Comparison of ENCODE assay signal across 10 cellular contexts in genomic region chr1:201466492-201466891, GRCh38. TPM values are rescaled to one million over a fixed set of nuclear protein-coding genes. Genes with fewer than 3 reads are reported as not detected.
A peak's percentile ranks its signal among the peaks of the same experiment; 100 is the strongest.
DNase-seq lines count a peak whose midpoint lies in the region; ATAC-seq, FAIRE-seq and TF ChIP-seq lines count a peak whose summit lies in the region.
"Had no signal": no experiment of that assay in that cellular context is flagged by ENCODE, and none has a peak within 500 bp of the region (broad histone marks: within the 10 kb centered on the region; RNA-seq: fewer than 3 reads in every experiment).

No MANE protein-coding gene starts in this region.

- no peaks in the 10 kb centered on the region for H4K20me1 ChIP-seq in HCT116 (ENCODE audit: insufficient read depth)
- peaks cover 4% of the 10 kb centered on the region for H4K20me1 ChIP-seq in keratinocyte (ENCODE audit: control insufficient read depth, extremely low read depth, insufficient read depth, low read length)

- in situ Hi-C loops in astrocyte of the spinal cord (cut with HindIII; ENCODE audit: low sequenced_read_pairs): no loop called here

- H3K4me3 ChIP-seq in HCT116 (replicated peaks in 1 of 2; ENCODE audit: low read depth in 1 of 2, low read length in 2 of 2) (no peak overlapping the region), astrocyte of the spinal cord (ENCODE audit: low read depth, low read length) (peak overlapping the region; percentile 74), keratinocyte (ENCODE audit: control insufficient read depth in 2 of 3, extremely low read depth in 1 of 3, insufficient read depth in 2 of 3, low read depth in 1 of 3, low read length in 3 of 3) (peak overlapping the region; percentile 97 to 100 (median 99)), stomach smooth muscle (ENCODE audit: low read length in 2 of 2) (peak overlapping the region; percentile 92 to 96)

- TF ChIP-seq RAD21 in HCT116 (IDR thresholded peaks at IDR 0.05; ENCODE audit: low read depth): no peak

- ATAC-seq in HCT116: no peak
- no peak for ATAC-seq in naive thymus-derived CD8-positive, alpha-beta T cell
- ATAC-seq in HG02884 (IDR thresholded peaks at IDR 0.05; ENCODE audit: unreplicated experiment): no peak
- ATAC-seq in GM21423 (IDR thresholded peaks at IDR 0.05; ENCODE audit: unreplicated experiment): no peak
- ATAC-seq: natural killer cell treated with Interleukin-12 subunit alpha and Interleukin-12 subunit beta and Interleukin-15 and Interleukin-18, amount 100 ng/mL, for 72 hours had no signal

- no peaks in the 10 kb centered on the region for H3K9me3 Mint-ChIP-seq in naive thymus-derived CD8-positive, alpha-beta T cell
- H3K9me3 Mint-ChIP-seq: natural killer cell treated with Interleukin-12 subunit alpha and Interleukin-12 subunit beta and Interleukin-15 and Interleukin-18, amount 100 ng/mL, for 72 hours had no signal

- TF ChIP-seq POLR2A in HCT116 (IDR thresholded peaks at IDR 0.05; ENCODE audit: borderline replicate concordance, extremely low read depth, insufficient read depth, insufficient read length): no peak

- no peaks in the 10 kb centered on the region for H3K9me1 ChIP-seq in keratinocyte (ENCODE audit: control insufficient read depth, extremely low read depth, insufficient read depth, low read length)

- RAD21 ChIA-PET in HCT116 (lab: Charles Lee; ENCODE audit: low non-redundant PET in 1 of 2, low total read pairs in 2 of 2, uncharacterized antibody in 2 of 2, unreplicated experiment in 2 of 2): interaction anchor here in 1 of 2 experiments (1.3 kb wide), 1 partner anchor 30 kb away, joined by 3 read pairs; no protein-coding TSS in a partner anchor

- H3K27ac Mint-ChIP-seq in naive thymus-derived CD8-positive, alpha-beta T cell: no peak overlapping the region
- H3K27ac Mint-ChIP-seq: natural killer cell treated with Interleukin-12 subunit alpha and Interleukin-12 subunit beta and Interleukin-15 and Interleukin-18, amount 100 ng/mL, for 72 hours had no signal

- FAIRE-seq in keratinocyte (lab: Jason Lieb, UNC): peak; percentile 36

- intact Hi-C loops in HCT116 (cut with micrococcal nuclease): no loop called here

- peaks cover 0 to 10% (median 4%) of the 10 kb centered on the region in 4 donors for H3K4me1 Mint-ChIP-seq in naive thymus-derived CD8-positive, alpha-beta T cell

- TF ChIP-seq CTCF in HCT116 (IDR thresholded peaks at IDR 0.05 in 2 of 3, conservative IDR thresholded peaks at IDR 0.05 in 1 of 3; ENCODE audit: borderline replicate concordance in 1 of 3, insufficient read depth in 1 of 3, low read depth in 2 of 3, low read length in 2 of 3): no peak
- no peak for TF ChIP-seq CTCF in astrocyte of the spinal cord (IDR thresholded peaks at IDR 0.05; ENCODE audit: low read depth, low read length)
- TF ChIP-seq CTCF in keratinocyte (optimal IDR thresholded peaks at IDR 0.05 in 1 of 3, IDR thresholded peaks at IDR 0.05 in 1 of 3, conservative IDR thresholded peaks at IDR 0.05 in 1 of 3; ENCODE audit: extremely low read depth in 1 of 3, insufficient read depth in 2 of 3, low read length in 3 of 3): no peak

- H3K27ac ChIP-seq in HCT116 (ENCODE audit: low read depth, low read length) (peak overlapping the region; percentile 20; the same call in 1 of the 2 replicates), keratinocyte (ENCODE audit: control insufficient read depth, insufficient read depth, low read length) (peak overlapping the region; percentile 97), stomach smooth muscle (ENCODE audit: low read length) (peak overlapping the region; percentile 64)

- peaks cover 2 to 13% of the 10 kb centered on the region in 2 experiments; a peak in 2 of 4 replicates for H3K36me3 ChIP-seq in HCT116 (ENCODE audit: control insufficient read depth in 1 of 2, insufficient read depth in 2 of 2, low read length in 2 of 2)
- H3K36me3 ChIP-seq in keratinocyte (ENCODE audit: control insufficient read depth in 2 of 2, extremely low read depth in 1 of 2, insufficient read depth in 2 of 2, low read length in 2 of 2): peaks cover 14 to 19% of the 10 kb centered on the region in 2 experiments
- H3K36me3 ChIP-seq in stomach smooth muscle (ENCODE audit: control insufficient read depth in 2 of 2, insufficient read depth in 2 of 2, low read length in 2 of 2): peaks cover 17 to 20% of the 10 kb centered on the region in 2 donors

- no TSS peak for BruUV-seq in HCT116 (replicated peaks; lab: Mats Ljungman, UMichigan)

- H3K9me3 ChIP-seq in HCT116 (ENCODE audit: control insufficient read depth in 1 of 2, insufficient read depth in 1 of 2, low read depth in 1 of 2, low read length in 2 of 2) (no peaks in the 10 kb centered on the region), keratinocyte (ENCODE audit: control insufficient read depth, low read depth, low read length) (no peaks in the 10 kb centered on the region), stomach smooth muscle (ENCODE audit: control insufficient read depth in 2 of 2, low read length in 2 of 2) (no peaks in the 10 kb centered on the region)

- no peaks in the 10 kb centered on the region for H3K9me2 ChIP-seq in HCT116 (ENCODE audit: insufficient read depth)

- H3K79me2 ChIP-seq in HCT116 (ENCODE audit: insufficient read depth, low read length) (peaks cover 27% of the 10 kb centered on the region), keratinocyte (ENCODE audit: control insufficient read depth, insufficient read depth, low read length) (peaks cover 41% of the 10 kb centered on the region)

- peaks cover 16 to 46% (median 30%) of the 10 kb centered on the region in 5 donors for H3K27me3 Mint-ChIP-seq in naive thymus-derived CD8-positive, alpha-beta T cell

- H3K4me2 ChIP-seq in HCT116 (ENCODE audit: low read length) (peak overlapping the region; percentile 77), keratinocyte (ENCODE audit: control insufficient read depth, extremely low read depth, insufficient read depth, low read depth, low read length) (peak overlapping the region; percentile 74)

- CTCF ChIA-PET in HCT116 (lab: Charles Lee): interaction anchor here (1.3 kb wide), 1 partner anchor 46 kb away, joined by 4 read pairs; no protein-coding TSS in a partner anchor

- H3K9ac ChIP-seq in HCT116 (ENCODE audit: low read length) (0 out of 2 replicates have a peak overlapping the region, but pooled peaks have one; percentile 11), keratinocyte (ENCODE audit: control insufficient read depth, extremely low read depth, insufficient read depth, low read length) (peak overlapping the region; percentile 99), stomach smooth muscle (ENCODE audit: low read length in 2 of 2) (peak overlapping the region; percentile 73 to 95)

- DNase-seq in HCT116 (ENCODE audit: low read depth, low spot score) (no peak), astrocyte of the spinal cord (ENCODE audit: low read depth, low spot score) (no peak), keratinocyte (ENCODE audit: low read depth, low spot score) (no peak), NCI-H510A treated with DMSO at 0.1 percent for 48 hours (lab: John Stamatoyannopoulos, UW) (no peak)
- no peak for DNase-seq in naive thymus-derived CD8-positive, alpha-beta T cell
- DNase-seq: cortex of kidney had no signal

- H3K4me3 Mint-ChIP-seq in naive thymus-derived CD8-positive, alpha-beta T cell: no peak overlapping the region
- H3K4me3 Mint-ChIP-seq: natural killer cell treated with Interleukin-12 subunit alpha and Interleukin-12 subunit beta and Interleukin-15 and Interleukin-18, amount 100 ng/mL, for 72 hours had no signal

- dilution Hi-C loops in keratinocyte (cut with MboI; ENCODE audit: extremely low pct_ligation_motif_present, low sequenced_read_pairs): no loop called here

- no peak overlapping the region for H2AFZ ChIP-seq in HCT116 (ENCODE audit: low read depth, low read length, poor library complexity, severe bottlenecking)
- H2AFZ ChIP-seq in keratinocyte (ENCODE audit: control insufficient read depth, low read length): no peak overlapping the region

- H3K27me3 ChIP-seq in HCT116 (ENCODE audit: insufficient read depth, low read length) (no peaks in the 10 kb centered on the region), keratinocyte (ENCODE audit: control insufficient read depth, extremely low read depth, insufficient read depth, low read length) (no peaks in the 10 kb centered on the region), stomach smooth muscle (ENCODE audit: control insufficient read depth in 1 of 2, insufficient read depth in 2 of 2, low read length in 2 of 2) (no peaks in the 10 kb centered on the region)

- POLR2A ChIA-PET in HCT116 (lab: Charles Lee): no interaction called here
- POLR2A ChIA-PET in naive thymus-derived CD8-positive, alpha-beta T cell (lab: Charles Lee): no interaction called here

- no peaks in the 10 kb centered on the region for H3K36me3 Mint-ChIP-seq in naive thymus-derived CD8-positive, alpha-beta T cell
- H3K36me3 Mint-ChIP-seq: natural killer cell treated with Interleukin-12 subunit alpha and Interleukin-12 subunit beta and Interleukin-15 and Interleukin-18, amount 100 ng/mL, for 72 hours had no signal

- H3K4me1 ChIP-seq in HCT116 (ENCODE audit: control insufficient read depth in 1 of 2, insufficient read depth in 2 of 2, low read length in 2 of 2) (peaks cover 37 to 68% of the 10 kb centered on the region in 2 experiments), keratinocyte (ENCODE audit: control insufficient read depth, extremely low read depth, insufficient read depth, low read length) (peaks cover 38% of the 10 kb centered on the region), stomach smooth muscle (ENCODE audit: control insufficient read depth, insufficient read depth, low read length) (peaks cover 52% of the 10 kb centered on the region)

RNA-seq across cellular contexts. Expression of gene PHLDA3, which starts 2.5 kb away (rescaled TPM):
- 22.1 TPM for total RNA-seq in HCT116 (2021; ENCODE audit: unreplicated experiment)
- polyA plus RNA-seq in HCT116 (2012): 26.5 and 33.4 TPM in 2 replicates
- 47.0 to 104 TPM (median 48.2 TPM) in 3 replicates for polyA plus RNA-seq in keratinocyte
- polyA plus RNA-seq in keratinocyte (2011; ENCODE audit: low read depth): 40.1 TPM
- 27.2 and 66.8 TPM in 2 replicates for polyA plus RNA-seq in keratinocyte (2011; cell fraction: cytosol; rRNA removed)
- polyA plus RNA-seq in keratinocyte (2011; cell fraction: nucleus; rRNA removed): 42.1 and 67.8 TPM in 2 replicates
- 76.2 TPM in 2 replicates for polyA plus RNA-seq in keratinocyte (2012; ENCODE audit: low replicate concordance)
- 21.0 to 38.8 TPM (median 36.7 TPM) in 3 replicates for polyA minus RNA-seq in keratinocyte
- 107 TPM for polyA minus RNA-seq in keratinocyte (2011; cell fraction: cytosol; rRNA and poly(A)+ RNA removed)
- polyA minus RNA-seq in keratinocyte (2011; cell fraction: nucleus; rRNA and poly(A)+ RNA removed): 38.2 and 54.1 TPM in 2 replicates
- under 1 TPM; 0.55 to 0.60 TPM for total RNA-seq in naive thymus-derived CD8-positive, alpha-beta T cell
- not detected for polyA plus RNA-seq in naive thymus-derived CD8-positive, alpha-beta T cell

RNA-seq across cellular contexts. Expression of gene CSRP1, which starts 40.4 kb away (rescaled TPM):
- total RNA-seq in HCT116 (2021; ENCODE audit: unreplicated experiment): 51.7 TPM
- 77.6 and 98.9 TPM in 2 replicates for polyA plus RNA-seq in HCT116 (2012)
- polyA plus RNA-seq in keratinocyte: 165 to 200 TPM (median 168 TPM) in 3 replicates
- 22.6 TPM for polyA plus RNA-seq in keratinocyte (2011; ENCODE audit: low read depth)
- polyA plus RNA-seq in keratinocyte (2011; cell fraction: cytosol; rRNA removed): 170 and 264 TPM in 2 replicates
- polyA plus RNA-seq in keratinocyte (2011; cell fraction: nucleus; rRNA removed): 136 and 173 TPM in 2 replicates
- 108 and 202 TPM in 2 replicates for polyA plus RNA-seq in keratinocyte (2012; ENCODE audit: low replicate concordance)
- 136 to 283 TPM (median 152 TPM) in 3 replicates for polyA minus RNA-seq in keratinocyte
- 118 TPM for polyA minus RNA-seq in keratinocyte (2011; cell fraction: cytosol; rRNA and poly(A)+ RNA removed)
- polyA minus RNA-seq in keratinocyte (2011; cell fraction: nucleus; rRNA and poly(A)+ RNA removed): 45.3 and 66.0 TPM in 2 replicates
- 10 to 100 TPM; 21.8 to 22.4 TPM for total RNA-seq in naive thymus-derived CD8-positive, alpha-beta T cell
- 10 to 100 TPM; 43.3 to 48.2 (median 46.1) TPM for polyA plus RNA-seq in naive thymus-derived CD8-positive, alpha-beta T cell

RNA-seq across cellular contexts. Expression of gene TNNI1, which starts 45.0 kb away (rescaled TPM):
- not detected for total RNA-seq in HCT116 (2021; ENCODE audit: unreplicated experiment)
- 0.49 and 0.90 TPM in 2 replicates for polyA plus RNA-seq in HCT116 (2012)
- not detected in 3 replicates for polyA plus RNA-seq in keratinocyte
- not detected for polyA plus RNA-seq in keratinocyte (2011; ENCODE audit: low read depth)
- not detected in 2 replicates for polyA plus RNA-seq in keratinocyte (2011; cell fraction: cytosol; rRNA removed)
- polyA plus RNA-seq in keratinocyte (2011; cell fraction: nucleus; rRNA removed): not detected in 2 replicates
- 0.86 and 1.4 TPM in 2 replicates for polyA plus RNA-seq in keratinocyte (2012; ENCODE audit: low replicate concordance)
- polyA minus RNA-seq in keratinocyte: 0.06 TPM in 1 of 3 replicates, not detected in the others
- not detected for polyA minus RNA-seq in keratinocyte (2011; cell fraction: cytosol; rRNA and poly(A)+ RNA removed)
- polyA minus RNA-seq in keratinocyte (2011; cell fraction: nucleus; rRNA and poly(A)+ RNA removed): 0.11 TPM in 1 of 2 replicates, not detected in the other
- not detected for total RNA-seq in naive thymus-derived CD8-positive, alpha-beta T cell
- polyA plus RNA-seq in naive thymus-derived CD8-positive, alpha-beta T cell: not detected
- total RNA-seq: natural killer cell treated with Interleukin-12 subunit alpha and Interleukin-12 subunit beta and Interleukin-15 and Interleukin-18, amount 100 ng/mL, for 72 hours had no signal

Comparison
In these comparisons a context has a peak if more than half of its experiments do, and no peak if none do; other contexts are left out.
1. H3K27ac ChIP-seq: peak in every context shown above with its lines; median percentile 97 in keratinocyte; 64 in stomach smooth muscle; 20 in HCT116.
2. H3K4me3 ChIP-seq: peak in astrocyte of the spinal cord (single experiment), keratinocyte (3 of 3) and stomach smooth muscle (2 of 2); none in HCT116 (0 of 2).
3. H3K9ac ChIP-seq: peak in every context shown above with its lines; median percentile 99 in keratinocyte; 84 in stomach smooth muscle; 11 in HCT116.
4. RNA of gene PHLDA3, which starts 2.5 kb away (total RNA-seq): 22.1 TPM in HCT116 (single experiment); 0.55 to 0.60 TPM in naive thymus-derived CD8-positive, alpha-beta T cell; every median in the first group is over 10 times any median in the second.